34 cellular contexts compared by ENCODE assay signal in the genomic region with DNA sequence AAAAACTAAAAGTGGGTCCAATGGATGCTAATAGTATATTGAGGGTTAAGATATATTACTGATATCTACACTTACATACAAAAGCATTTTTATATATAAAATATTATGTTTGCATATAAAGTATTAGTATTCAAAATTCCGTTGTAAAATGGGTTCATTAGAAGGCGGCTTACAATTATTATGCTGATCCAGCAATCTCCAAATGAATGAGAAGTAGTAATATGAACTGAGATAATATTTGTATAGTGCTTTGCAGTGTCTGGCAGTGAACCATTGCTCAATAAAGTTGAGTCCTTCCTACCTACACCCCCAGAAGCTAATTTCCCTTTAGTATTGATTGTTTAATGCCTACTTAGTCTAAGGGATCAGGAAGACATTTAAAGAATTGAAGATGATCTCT.
"Had no signal": no experiment of that assay in that cellular context is flagged by ENCODE, and none has a peak within 500 bp of the region (broad histone marks: within the 10 kb centered on the region; RNA-seq: fewer than 3 reads in every experiment).

No MANE protein-coding gene starts in this region.

- H3K9me3 ChIP-seq: adrenal gland, body of pancreas, breast epithelium had no signal

- DNase-seq: activated B cell treated with CpG ODN at 0.5 μM for 24 hours; activated CD4-positive, alpha-beta memory T cell treated with anti-CD3 and anti-CD28 coated beads for 36 hours; activated CD4-positive, alpha-beta T cell treated with anti-CD3 and anti-CD28 coated beads for 4 hours; activated CD4-positive, alpha-beta T cell treated with anti-CD3 and anti-CD28 coated beads, Interleukin-2, amount 10 ng/mL, durations not matched to agents 24 days and 14 days; activated CD4-positive, alpha-beta T cell treated with anti-CD3 and anti-CD28 coated beads, Interleukin-2, amount 50 U/mL, for 1 hour; activated CD4-positive, alpha-beta T cell treated with anti-CD3 and anti-CD28 coated beads, Interleukin-2, amount 50 U/mL, for 4 hours; activated CD4-positive, CD25-positive, alpha-beta regulatory T cell treated with anti-CD3 and anti-CD28 coated beads, Interleukin-2, amount 50 U/mL, for 72 hours; activated CD8-positive, alpha-beta memory T cell treated with anti-CD3 and anti-CD28 coated beads, Interleukin-2, amount 50 U/mL, for 4 hours; activated CD8-positive, alpha-beta T cell treated with anti-CD3 and anti-CD28 coated beads for 36 hours; activated effector memory CD4-positive, alpha-beta T cell treated with anti-CD3 and anti-CD28 coated beads, Interleukin-2, amount 50 U/mL, for 16 hours; activated gamma-delta T cell treated with Interleukin-2 at 50 U/mL for 16 hours; activated naive CD4-positive, alpha-beta T cell; activated naive CD4-positive, alpha-beta T cell treated with anti-CD3 and anti-CD28 coated beads for 36 hours; activated naive CD4-positive, alpha-beta T cell treated with anti-CD3 and anti-CD28 coated beads, Interleukin-2, amount 50 U/mL, for 16 hours; activated naive CD8-positive, alpha-beta T cell treated with anti-CD3 and anti-CD28 coated beads for 36 hours; activated T-cell treated with anti-CD3 and anti-CD28 coated beads for 4 hours; activated T-cell treated with anti-CD3 and anti-CD28 coated beads, Interleukin-2, amount 50 U/mL, for 1 hour; activated T-cell treated with anti-CD3 and anti-CD28 coated beads, Interleukin-2, amount 50 U/mL, for 4 hours; activated T-cell treated with anti-CD3 and anti-CD28 coated beads, Interleukin-2, amount 50 U/mL, for 72 hours; adrenal gland; amniotic stem cell; aorta; body of pancreas; brain microvascular endothelial cell; central memory CD4-positive, alpha-beta T cell; T-helper 2 cell; T-helper 9 cell had no signal

- FAIRE-seq: astrocyte, colon, TTC549 had no signal

- ATAC-seq: activated CD8-positive, alpha-beta T cell treated with anti-CD3 and anti-CD28 coated beads for 36 hours; activated naive CD4-positive, alpha-beta T cell treated with anti-CD3 and anti-CD28 coated beads, Interleukin-2, amount 50 U/mL, for 72 hours; activated T-cell treated with anti-CD3 and anti-CD28 coated beads, Interleukin-2, amount 50 U/mL, for 4 hours; activated T-cell treated with anti-CD3 and anti-CD28 coated beads, Interleukin-2, amount 50 U/mL, for 72 hours; activated T-helper 17 cell treated with anti-CD3 and anti-CD28 coated beads, Interleukin-2, amount 50 U/mL, for 72 hours; body of pancreas had no signal

- H3K27me3 ChIP-seq: adrenal gland, body of pancreas, brain microvascular endothelial cell, breast epithelium had no signal

- H3K36me3 ChIP-seq: adrenal gland, brain microvascular endothelial cell, breast epithelium had no signal

- H3K4me3 ChIP-seq: adrenal gland, body of pancreas, breast epithelium had no signal

- H3K27ac ChIP-seq: adrenal gland, body of pancreas, brain microvascular endothelial cell, breast epithelium, VCaP had no signal
